ENCODE assay signal across 2 cellular contexts in genomic region chr4:88144048-88144447, GRCh38.
A peak's percentile ranks its signal among the peaks of the same experiment; 100 is the strongest.
TF ChIP-seq lines count a peak whose summit lies in the region.

No MANE protein-coding gene starts in this region.

TF ChIP-seq in IMR-90, 13 proteins besides CTCF, POLR2A, EP300 and RAD21:
- TF ChIP-seq MAZ (IDR thresholded peaks at IDR 0.05; ENCODE audit: borderline replicate concordance, low read depth, low read length) (no peak), CEBPB (IDR thresholded peaks at IDR 0.05; ENCODE audit: low read depth, low read length) (no peak), BHLHE40 (IDR thresholded peaks at IDR 0.05; ENCODE audit: low read depth, low read length) (no peak), NFE2L2 (IDR thresholded peaks at IDR 0.05; ENCODE audit: low read depth, low read length) (no peak), ELK1 (IDR thresholded peaks at IDR 0.05; ENCODE audit: borderline replicate concordance, low read depth, low read length) (no peak)

TF ChIP-seq in H1, 55 proteins besides CTCF, POLR2A, EP300 and RAD21:
- TF ChIP-seq BACH1 (IDR thresholded peaks at IDR 0.05; ENCODE audit: low read length) (no peak), GTF2F1 (IDR thresholded peaks at IDR 0.05; ENCODE audit: borderline replicate concordance, low read depth, low read length) (no peak), TAF1 (IDR thresholded peaks at IDR 0.05; ENCODE audit: low read depth, low read length) (no peak), CHD1 (IDR thresholded peaks at IDR 0.05; ENCODE audit: low read depth, low read length) (no peak), POU5F1 (IDR thresholded peaks at IDR 0.05; ENCODE audit: low read depth, low read length) (peak; percentile 93), SIRT6 (IDR thresholded peaks at IDR 0.05; ENCODE audit: low read length) (no peak), NANOG (IDR thresholded peaks at IDR 0.05; ENCODE audit: insufficient read depth, low read depth, low read length, poor library complexity, severe bottlenecking) (no peak), RXRA (IDR thresholded peaks at IDR 0.05; ENCODE audit: insufficient read depth, low read depth, low read length) (no peak), SP4 (IDR thresholded peaks at IDR 0.05; ENCODE audit: low read length) (no peak), SRF (IDR thresholded peaks at IDR 0.05; ENCODE audit: low read depth, low read length) (no peak), TEAD4 (IDR thresholded peaks at IDR 0.05; ENCODE audit: low read depth, low read length) (0 out of 2 replicates have a peak, but pooled peaks have one; percentile 38), EGR1 (IDR thresholded peaks at IDR 0.05; ENCODE audit: borderline replicate concordance, low read depth, low read length) (no peak), CHD7 (IDR thresholded peaks at IDR 0.05; ENCODE audit: insufficient replicate concordance, low read length) (peak; percentile 73), E2F6 (IDR thresholded peaks at IDR 0.05) (no peak), BRCA1 (IDR thresholded peaks at IDR 0.05; ENCODE audit: low read depth, low read length) (no peak), HDAC6 (IDR thresholded peaks at IDR 0.05; ENCODE audit: low read depth, low read length) (no peak), RBBP5 (IDR thresholded peaks at IDR 0.05; ENCODE audit: borderline replicate concordance, low read depth, low read length) (no peak), HDAC2 (IDR thresholded peaks at IDR 0.05; ENCODE audit: borderline replicate concordance in 1 of 2, low read depth in 2 of 2, low read length in 2 of 2) (peak in 1 of 2 experiments; percentile 79; a peak in 1 of 4 replicates), ATF3 (IDR thresholded peaks at IDR 0.05; ENCODE audit: insufficient read depth, low read depth, low read length) (no peak), SUZ12 (IDR thresholded peaks at IDR 0.05; ENCODE audit: low read length) (no peak), TAF7 (optimal IDR thresholded peaks at IDR 0.05; ENCODE audit: borderline replicate concordance, low read depth, low read length) (no peak), USF2 (IDR thresholded peaks at IDR 0.05; ENCODE audit: low read length) (no peak), SAP30 (IDR thresholded peaks at IDR 0.05; ENCODE audit: insufficient read depth, insufficient replicate concordance, low read length) (no peak), MAX (IDR thresholded peaks at IDR 0.05) (no peak), CREB1 (IDR thresholded peaks at IDR 0.05) (no peak), RNF2 (IDR thresholded peaks at IDR 0.05; ENCODE audit: borderline replicate concordance, low read depth, low read length, missing control alignments, poor library complexity, severe bottlenecking) (no peak), CHD2 (IDR thresholded peaks at IDR 0.05; ENCODE audit: low read length) (no peak), EZH2 (IDR thresholded peaks at IDR 0.05; ENCODE audit: low read depth, low read length, severe bottlenecking) (no peak), ASH2L (IDR thresholded peaks at IDR 0.05; ENCODE audit: low read length) (no peak), FOSL1 (IDR thresholded peaks at IDR 0.05; ENCODE audit: insufficient read depth, low read depth, low read length) (no peak), NRF1 (IDR thresholded peaks at IDR 0.05; ENCODE audit: low read depth, low read length) (no peak), SP1 (IDR thresholded peaks at IDR 0.05; ENCODE audit: low read depth, low read length) (0 out of 2 replicates have a peak, but pooled peaks have one; percentile 40), MAFK (IDR thresholded peaks at IDR 0.05; ENCODE audit: low read depth, low read length) (no peak), KDM5A (IDR thresholded peaks at IDR 0.05; ENCODE audit: low read length) (no peak), TCF12 (IDR thresholded peaks at IDR 0.05; ENCODE audit: low read depth, low read length) (0 out of 2 replicates have a peak, but pooled peaks have one; percentile 49), ZNF274 (IDR thresholded peaks at IDR 0.05; ENCODE audit: borderline replicate concordance, extremely low read depth, low read length) (no peak), JUN (IDR thresholded peaks at IDR 0.05; ENCODE audit: low read depth, low read length) (no peak), CEBPB (IDR thresholded peaks at IDR 0.05; ENCODE audit: low read depth, low read length) (no peak), GABPA (IDR thresholded peaks at IDR 0.05; ENCODE audit: borderline replicate concordance, insufficient read depth, low read length) (no peak), BCL11A (IDR thresholded peaks at IDR 0.05; ENCODE audit: low read depth in 2 of 2, low read length in 2 of 2) (no peak), ATF2 (IDR thresholded peaks at IDR 0.05; ENCODE audit: low read length) (no peak), CTBP2 (IDR thresholded peaks at IDR 0.05; ENCODE audit: borderline replicate concordance, insufficient read depth, insufficient read length, low read length) (no peak), CBX5 (IDR thresholded peaks at IDR 0.05; ENCODE audit: low read depth, low read length) (no peak), CBX8 (IDR thresholded peaks at IDR 0.05; ENCODE audit: borderline replicate concordance, low read depth, low read length) (no peak), KDM4A (IDR thresholded peaks at IDR 0.05; ENCODE audit: low read depth, low read length, severe bottlenecking) (no peak), SP2 (IDR thresholded peaks at IDR 0.05; ENCODE audit: low read length) (no peak), PHF8 (conservative IDR thresholded peaks at IDR 0.05; ENCODE audit: low read depth, low read length) (no peak), JUND (IDR thresholded peaks at IDR 0.05; ENCODE audit: low read length) (no peak), TBP (IDR thresholded peaks at IDR 0.05; ENCODE audit: low read depth, low read length) (no peak), POLR2AphosphoS5 (IDR thresholded peaks at IDR 0.05; ENCODE audit: low read depth, low read length) (no peak), SIX5 (IDR thresholded peaks at IDR 0.05; ENCODE audit: low read depth, low read length) (no peak), SIN3A (conservative IDR thresholded peaks at IDR 0.05 in 1 of 2, IDR thresholded peaks at IDR 0.05 in 1 of 2; ENCODE audit: low read depth in 1 of 2, low read length in 2 of 2) (no peak)
